ENCODE assay signal across 18 cellular contexts in the genomic region with DNA sequence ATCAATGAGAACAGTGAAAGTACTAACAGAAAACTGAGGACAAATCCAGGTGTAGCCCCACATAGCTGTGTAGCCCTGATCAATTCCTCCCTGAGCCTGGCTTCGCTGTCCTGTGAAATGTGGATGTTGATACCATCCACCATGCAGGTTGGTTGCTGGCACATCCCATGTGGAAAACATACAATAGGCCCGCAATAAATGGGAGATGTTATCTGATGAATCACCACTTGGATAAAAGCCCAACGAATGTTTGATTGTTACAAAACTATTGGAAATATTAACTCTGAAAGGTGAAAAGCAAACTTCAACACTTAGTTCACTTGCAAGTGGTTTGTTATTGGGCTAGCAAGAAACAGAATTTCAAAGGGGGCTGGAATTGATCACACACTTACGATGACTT.
DNase-seq lines count a peak whose midpoint lies in the region; ATAC-seq, FAIRE-seq and TF ChIP-seq lines count a peak whose summit lies in the region.
"Had no signal": no experiment of that assay in that cellular context is flagged by ENCODE, and none has a peak within 500 bp of the region (broad histone marks: within the 10 kb centered on the region; RNA-seq: fewer than 3 reads in every experiment).

No MANE protein-coding gene starts in this region.

- no peaks in the 10 kb centered on the region for H3K79me2 ChIP-seq in PC-3 (ENCODE audit: low read length)

- no peak for ATAC-seq in PC-3
- ATAC-seq: GM23338 had no signal

- no peak overlapping the region for H3K27ac ChIP-seq in PC-3 (ENCODE audit: low read length)
- H3K27ac ChIP-seq: SJSA1 had no signal

- H2AFZ ChIP-seq in PC-3 (ENCODE audit: low read length) = no peak overlapping the region
- H2AFZ ChIP-seq: GM23338 had no signal

- no TSS peak for BruUV-seq in PC-3 (replicated peaks; lab: Mats Ljungman, UMichigan)

- H3K4me1 ChIP-seq in PC-3 (ENCODE audit: insufficient read depth, low read length) = no peaks in the 10 kb centered on the region
- H3K4me1 ChIP-seq: BE2C, SJSA1 had no signal

- H3K4me3 ChIP-seq in PC-3 (ENCODE audit: low read length) = no peak overlapping the region
- H3K4me3 ChIP-seq: GM23338, SJSA1 had no signal

- no peaks in the 10 kb centered on the region for H3F3A ChIP-seq in PC-3 (ENCODE audit: low read length, unreplicated experiment)

- H3K9me2 ChIP-seq in PC-3 (replicated peaks; ENCODE audit: low read length) = no peaks in the 10 kb centered on the region

- no peak overlapping the region for H3K9ac ChIP-seq in PC-3 (ENCODE audit: low read length)

- POLR2A ChIA-PET in PC-3 (lab: Charles Lee; ENCODE audit: unreplicated experiment) = no interaction called here

- no peaks in the 10 kb centered on the region for H4K20me1 ChIP-seq in PC-3 (ENCODE audit: low read length)

- DNase-seq in GM19239 (ENCODE audit: insufficient read length, low spot score) (no peak), PC-3 (peak; percentile 6), dermis microvascular lymphatic vessel endothelial cell (ENCODE audit: low read depth in 2 of 2) (peak; percentile 11 to 41), lung microvascular endothelial cell (ENCODE audit: low read depth in 2 of 2) (peak; percentile 19 to 53), GM19238 (ENCODE audit: insufficient read length, low spot score) (no peak), DMS79 treated with DMSO at 0.1 percent for 48 hours (lab: John Stamatoyannopoulos, UW) (no peak)
- DNase-seq in stimulated activated CD4-positive, alpha-beta T cell treated with anti-CD3 and anti-CD28 coated beads, Interleukin-15, amount 100 ng/mL, for 24 hours = no peak
- DNase-seq: BE2C, HCEC 1CT, KBM-7, NCI-H1105, NCI-H146, NCI-H2029 treated with DMSO at 0.1 percent for 48 hours, NCI-H226, NCI-H510A treated with DMSO at 0.1 percent for 48 hours, NCI-H748 treated with DMSO at 0.1 percent for 48 hours had no signal

- FAIRE-seq in GM19239 (lab: Jason Lieb, UNC) = peak; percentile 53

- H3K4me2 ChIP-seq in PC-3 (ENCODE audit: low read length) = no peak overlapping the region
- H3K4me2 ChIP-seq: GM23338 had no signal

- CTCF ChIA-PET in PC-3 (lab: Charles Lee) = no interaction called here

- H3K36me3 ChIP-seq in PC-3 (ENCODE audit: low read depth, low read length) = no peaks in the 10 kb centered on the region
- H3K36me3 ChIP-seq: BE2C, SJSA1 had no signal

- 0 out of 2 replicates have a peak, but pooled peaks cover 2% of the 10 kb centered on the region for H3K27me3 ChIP-seq in PC-3 (ENCODE audit: low read length)
- H3K27me3 ChIP-seq: BE2C, SJSA1 had no signal

- intact Hi-C loops in PC-3 (cut with micrococcal nuclease) = no loop called here

- no peak for TF ChIP-seq CTCF in PC-3 (conservative IDR thresholded peaks at IDR 0.05; ENCODE audit: low read depth, low read length)

- H3K9me3 ChIP-seq in PC-3 (ENCODE audit: low read length) = no peaks in the 10 kb centered on the region
- H3K9me3 ChIP-seq: BE2C, SJSA1 had no signal

Comparison
In these comparisons a context has a peak if more than half of its experiments do, and no peak if none do; other contexts are left out.
1. DNase-seq: peak in PC-3 (single experiment), dermis microvascular lymphatic vessel endothelial cell (2 of 2) and lung microvascular endothelial cell (2 of 2); none in GM19239 (single experiment), GM19238 (single experiment), stimulated activated CD4-positive, alpha-beta T cell treated with anti-CD3 and anti-CD28 coated beads, Interleukin-15, amount 100 ng/mL, for 24 hours (single experiment) and DMS79 treated with DMSO at 0.1 percent for 48 hours (single experiment).